Comparison of ENCODE assay signal across 8 cellular contexts in genomic region chr17:28950752-28951427, GRCh38. TPM values are rescaled to one million over a fixed set of nuclear protein-coding genes. Genes with fewer than 3 reads are reported as not detected.
DNase-seq lines count a peak whose midpoint lies in the region; ATAC-seq lines count a peak whose summit lies in the region.

No MANE protein-coding gene starts in this region.

- H3K27ac Mint-ChIP-seq in activated T-cell treated with anti-CD3 and anti-CD28 coated beads, Interleukin-2, amount 50 U/mL, for 24 hours = peak overlapping the region; percentile 96
- H3K27ac Mint-ChIP-seq in activated CD8-positive, alpha-beta T cell treated with anti-CD3 and anti-CD28 coated beads, Interleukin-2, amount 10 ng/mL, durations not matched to agents 7 days and 5 days = peak overlapping the region; percentile 95
- peak overlapping the region; percentile 93 to 96 for H3K27ac Mint-ChIP-seq in stimulated activated naive CD8-positive, alpha-beta T cell treated with anti-CD3 and anti-CD28 coated beads, Interleukin-15, amount 100 ng/mL, for 72 hours

- CTCF ChIA-PET in activated CD8-positive, alpha-beta T cell treated with anti-CD3 and anti-CD28 coated beads, Interleukin-2, amount 10 ng/mL, durations not matched to agents 7 days and 5 days (lab: Charles Lee) = interaction anchor here (0.7 to 6.3 kb wide), 25 partner anchors 9 to 306 kb away, joined by 3 to 84 read pairs (median 5); partner anchors contain the start of genes BLTP2, DHRS13, FLOT2 and NEK8

- H3K36me3 Mint-ChIP-seq in activated T-cell treated with anti-CD3 and anti-CD28 coated beads, Interleukin-2, amount 50 U/mL, for 24 hours (ENCODE audit: low read depth) = peaks cover 43% of the 10 kb centered on the region
- peaks cover 34% of the 10 kb centered on the region for H3K36me3 Mint-ChIP-seq in activated CD8-positive, alpha-beta T cell treated with anti-CD3 and anti-CD28 coated beads, Interleukin-2, amount 10 ng/mL, durations not matched to agents 7 days and 5 days (ENCODE audit: low read depth)

- no peak for ATAC-seq in activated CD8-positive, alpha-beta T cell treated with anti-CD3 and anti-CD28 coated beads, Interleukin-2, amount 10 ng/mL, durations not matched to agents 7 days and 5 days
- no peak for ATAC-seq in stimulated activated naive CD8-positive, alpha-beta T cell treated with anti-CD3 and anti-CD28 coated beads, Interleukin-15, amount 100 ng/mL, for 72 hours

- H3K9me3 Mint-ChIP-seq in activated T-cell treated with anti-CD3 and anti-CD28 coated beads, Interleukin-2, amount 50 U/mL, for 24 hours = no peaks in the 10 kb centered on the region
- no peaks in the 10 kb centered on the region for H3K9me3 Mint-ChIP-seq in activated CD8-positive, alpha-beta T cell treated with anti-CD3 and anti-CD28 coated beads, Interleukin-2, amount 10 ng/mL, durations not matched to agents 7 days and 5 days (ENCODE audit: insufficient read depth)
- no peaks in the 10 kb centered on the region for H3K9me3 Mint-ChIP-seq in stimulated activated naive CD8-positive, alpha-beta T cell treated with anti-CD3 and anti-CD28 coated beads, Interleukin-15, amount 100 ng/mL, for 72 hours

- POLR2A ChIA-PET in activated CD8-positive, alpha-beta T cell treated with anti-CD3 and anti-CD28 coated beads, Interleukin-2, amount 10 ng/mL, durations not matched to agents 7 days and 5 days (lab: Charles Lee) = interaction anchor here (0.7 to 3.8 kb wide), 15 partner anchors 14 to 231 kb away, joined by 3 to 38 read pairs (median 4); partner anchors contain the start of genes DHRS13, FLOT2, RPL23A and TLCD1

- no peak for DNase-seq in activated T-cell treated with anti-CD3 and anti-CD28 coated beads, Interleukin-2, amount 50 U/mL, for 24 hours
- no peak for DNase-seq in activated T-cell treated with anti-CD3 and anti-CD28 coated beads for 4 hours
- DNase-seq in activated CD8-positive, alpha-beta T cell treated with anti-CD3 and anti-CD28 coated beads, Interleukin-2, amount 10 ng/mL, durations not matched to agents 7 days and 5 days = no peak
- no peak for DNase-seq in stimulated activated naive CD8-positive, alpha-beta T cell treated with anti-CD3 and anti-CD28 coated beads, Interleukin-15, amount 100 ng/mL, for 72 hours
- DNase-seq in NCI-H2196 (lab: John Stamatoyannopoulos, UW; ENCODE audit: unreplicated experiment) = no peak
- no peak for DNase-seq in epidermal melanocyte (ENCODE audit: insufficient read length, low spot score)
- no peak for DNase-seq in kidney glomerular epithelial cell (lab: John Stamatoyannopoulos, UW)

- peak overlapping the region; percentile 95 for H3K4me3 ChIP-seq in iPS-11a (ENCODE audit: low read depth, low read length)

- no peak overlapping the region for H3K4me3 Mint-ChIP-seq in activated T-cell treated with anti-CD3 and anti-CD28 coated beads, Interleukin-2, amount 50 U/mL, for 24 hours
- H3K4me3 Mint-ChIP-seq in activated CD8-positive, alpha-beta T cell treated with anti-CD3 and anti-CD28 coated beads, Interleukin-2, amount 10 ng/mL, durations not matched to agents 7 days and 5 days = peak overlapping the region; percentile 95
- peak overlapping the region; percentile 99 for H3K4me3 Mint-ChIP-seq in stimulated activated naive CD8-positive, alpha-beta T cell treated with anti-CD3 and anti-CD28 coated beads, Interleukin-15, amount 100 ng/mL, for 72 hours

- H3K4me1 Mint-ChIP-seq in activated T-cell treated with anti-CD3 and anti-CD28 coated beads, Interleukin-2, amount 50 U/mL, for 24 hours (ENCODE audit: low read depth) = peaks cover 29% of the 10 kb centered on the region
- H3K4me1 Mint-ChIP-seq in activated CD8-positive, alpha-beta T cell treated with anti-CD3 and anti-CD28 coated beads, Interleukin-2, amount 10 ng/mL, durations not matched to agents 7 days and 5 days (ENCODE audit: low read depth) = peaks cover 29% of the 10 kb centered on the region
- peaks cover 27% of the 10 kb centered on the region for H3K4me1 Mint-ChIP-seq in stimulated activated naive CD8-positive, alpha-beta T cell treated with anti-CD3 and anti-CD28 coated beads, Interleukin-15, amount 100 ng/mL, for 72 hours

- H3K27me3 Mint-ChIP-seq in activated T-cell treated with anti-CD3 and anti-CD28 coated beads, Interleukin-2, amount 50 U/mL, for 24 hours = no peaks in the 10 kb centered on the region
- H3K27me3 Mint-ChIP-seq in activated CD8-positive, alpha-beta T cell treated with anti-CD3 and anti-CD28 coated beads, Interleukin-2, amount 10 ng/mL, durations not matched to agents 7 days and 5 days (ENCODE audit: low read depth) = no peaks in the 10 kb centered on the region
- H3K27me3 Mint-ChIP-seq in stimulated activated naive CD8-positive, alpha-beta T cell treated with anti-CD3 and anti-CD28 coated beads, Interleukin-15, amount 100 ng/mL, for 72 hours = no peaks in the 10 kb centered on the region

RNA-seq across cellular contexts. Expression of gene PHF12, which starts 0.4 kb away (rescaled TPM):
- 10 to 100 TPM; 66.5 to 67.4 TPM for total RNA-seq in activated CD8-positive, alpha-beta T cell treated with anti-CD3 and anti-CD28 coated beads, Interleukin-2, amount 10 ng/mL, durations not matched to agents 7 days and 5 days

RNA-seq across cellular contexts. Expression of gene DHRS13, which starts 48.0 kb away (rescaled TPM):
- total RNA-seq in activated CD8-positive, alpha-beta T cell treated with anti-CD3 and anti-CD28 coated beads, Interleukin-2, amount 10 ng/mL, durations not matched to agents 7 days and 5 days = 10 to 100 TPM; 29.2 to 29.3 TPM

RNA-seq across cellular contexts. Expression of gene FLOT2, which starts 53.4 kb away (rescaled TPM):
- 100 to 1,000 TPM; 197 to 198 TPM for total RNA-seq in activated CD8-positive, alpha-beta T cell treated with anti-CD3 and anti-CD28 coated beads, Interleukin-2, amount 10 ng/mL, durations not matched to agents 7 days and 5 days

RNA-seq across cellular contexts. Expression of gene SEZ6, which starts 54.9 kb away (rescaled TPM):
- not detected for total RNA-seq in activated CD8-positive, alpha-beta T cell treated with anti-CD3 and anti-CD28 coated beads, Interleukin-2, amount 10 ng/mL, durations not matched to agents 7 days and 5 days
